In genomic region chr18:6561029-6561861, GRCh38 we compare ENCODE assay signal across 14 cellular contexts.
DNase-seq lines count a peak whose midpoint lies in the region; ATAC-seq and TF ChIP-seq lines count a peak whose summit lies in the region.
"Had no signal": no experiment of that assay in that cellular context is flagged by ENCODE, and none has a peak within 500 bp of the region (broad histone marks: within the 10 kb centered on the region; RNA-seq: fewer than 3 reads in every experiment).

No MANE protein-coding gene starts in this region.

- H3K27me3 ChIP-seq in GM23338 (ENCODE audit: insufficient read depth) (no peaks in the 10 kb centered on the region), SJCRH30 (no peaks in the 10 kb centered on the region), foreskin keratinocyte (peaks cover 5% of the 10 kb centered on the region), psoas muscle (ENCODE audit: insufficient read depth in 3 of 3, low read length in 2 of 3) (no peaks in the 10 kb centered on the region)
- H3K27me3 ChIP-seq in naive thymus-derived CD4-positive, alpha-beta T cell (ENCODE audit: control insufficient read depth in 2 of 2, insufficient read depth in 2 of 2, low read length in 2 of 2): no peaks in the 10 kb centered on the region

- POLR2A ChIA-PET in naive thymus-derived CD4-positive, alpha-beta T cell (lab: Charles Lee): no interaction called here

- peaks cover 24% of the 10 kb centered on the region for H3K4me1 Mint-ChIP-seq in GM23338
- no peaks in the 10 kb centered on the region for H3K4me1 Mint-ChIP-seq in naive thymus-derived CD4-positive, alpha-beta T cell
- H3K4me1 Mint-ChIP-seq: CD14-positive monocyte, IgD-negative memory B cell had no signal

- H3K9me2 ChIP-seq in GM23338 (ENCODE audit: insufficient read depth): no peaks in the 10 kb centered on the region

- intact Hi-C loops in psoas muscle (cut with DNase I): loop anchor here in 1 of 2 donors (10.0 kb wide), 1 partner anchor 104 kb away; no protein-coding TSS in a partner anchor
- intact Hi-C loops in naive thymus-derived CD4-positive, alpha-beta T cell (cut with micrococcal nuclease): no loop called here

- H3K9me3 ChIP-seq in SJCRH30 (replicated peaks) (no peaks in the 10 kb centered on the region), psoas muscle (no peaks in the 10 kb centered on the region)
- H3K9me3 ChIP-seq in naive thymus-derived CD4-positive, alpha-beta T cell (ENCODE audit: control insufficient read depth in 2 of 3, low read length in 3 of 3): no peaks in the 10 kb centered on the region

- H3K4me2 ChIP-seq in GM23338: no peak overlapping the region

- no peak overlapping the region for H3K4me3 ChIP-seq in GM23338
- H3K4me3 ChIP-seq in SJCRH30: no peak overlapping the region
- H3K4me3 ChIP-seq in psoas muscle: no peak overlapping the region
- no peak overlapping the region for H3K4me3 ChIP-seq in naive thymus-derived CD4-positive, alpha-beta T cell (ENCODE audit: low read length)

- no peaks in the 10 kb centered on the region; the same call in 2 of the 3 replicates for H3K36me3 Mint-ChIP-seq in GM23338 (ENCODE audit: low read depth)
- no peaks in the 10 kb centered on the region for H3K36me3 Mint-ChIP-seq in naive thymus-derived CD4-positive, alpha-beta T cell
- H3K36me3 Mint-ChIP-seq: CD14-positive monocyte, IgD-negative memory B cell had no signal

- H3K4me1 ChIP-seq in GM23338 (ENCODE audit: insufficient read depth): peaks cover 22% of the 10 kb centered on the region; the same call in 1 of the 2 replicates
- no peaks in the 10 kb centered on the region for H3K4me1 ChIP-seq in SJCRH30
- no peaks in the 10 kb centered on the region for H3K4me1 ChIP-seq in foreskin keratinocyte
- no peaks in the 10 kb centered on the region for H3K4me1 ChIP-seq in psoas muscle
- no peaks in the 10 kb centered on the region for H3K4me1 ChIP-seq in naive thymus-derived CD4-positive, alpha-beta T cell (ENCODE audit: control insufficient read depth in 2 of 2, insufficient read depth in 2 of 2, low read length in 2 of 2)

- peak overlapping the region; percentile 60; the same call in 1 of the 2 replicates for H2AFZ ChIP-seq in GM23338

- H3K36me3 ChIP-seq in GM23338 (ENCODE audit: insufficient read depth): no peaks in the 10 kb centered on the region
- no peaks in the 10 kb centered on the region for H3K36me3 ChIP-seq in SJCRH30
- H3K36me3 ChIP-seq in psoas muscle (ENCODE audit: insufficient read depth in 1 of 2, low read depth in 1 of 2): no peaks in the 10 kb centered on the region
- no peaks in the 10 kb centered on the region for H3K36me3 ChIP-seq in naive thymus-derived CD4-positive, alpha-beta T cell (ENCODE audit: control insufficient read depth in 2 of 3, insufficient read depth in 3 of 3, low read length in 3 of 3)

- ATAC-seq in GM23338 (no peak), foreskin keratinocyte (peak; percentile 40), psoas muscle (peak; percentile 59 to 75 (median 68))
- ATAC-seq in naive thymus-derived CD4-positive, alpha-beta T cell: no peak
- ATAC-seq: WTC11 had no signal

- 0 out of 2 replicates have a peak, but pooled peaks cover 4% of the 10 kb centered on the region for H3F3A ChIP-seq in GM23338 (replicated peaks; ENCODE audit: low read depth)

- no peak overlapping the region for H3K27ac Mint-ChIP-seq in GM23338
- no peak overlapping the region for H3K27ac Mint-ChIP-seq in naive thymus-derived CD4-positive, alpha-beta T cell
- H3K27ac Mint-ChIP-seq: activated naive CD4-positive, alpha-beta T cell treated with anti-CD3 and anti-CD28 coated beads for 36 hours; IgD-negative memory B cell had no signal

- H3K4me3 Mint-ChIP-seq in GM23338: no peak overlapping the region
- no peak overlapping the region for H3K4me3 Mint-ChIP-seq in naive thymus-derived CD4-positive, alpha-beta T cell
- H3K4me3 Mint-ChIP-seq: activated naive CD4-positive, alpha-beta T cell treated with anti-CD3 and anti-CD28 coated beads for 36 hours; CD14-positive monocyte; IgD-negative memory B cell; WTC11 had no signal

- DNase-seq in GM23338 (ENCODE audit: low spot score) (no peak), SJCRH30 (peak; percentile 30 to 58), foreskin keratinocyte (peak in 1 of 2 donors; percentile 24), psoas muscle (peak; percentile 53 to 65), GM20000 (ENCODE audit: low spot score) (no peak), SIG-M5 treated with dmso at 0.1 percent for 504 hours (lab: John Stamatoyannopoulos, UW; ENCODE audit: unreplicated experiment) (no peak)
- DNase-seq in stimulated activated CD4-positive, alpha-beta T cell treated with anti-CD3 and anti-CD28 coated beads, Interleukin-2, amount 100 ng/mL, for 24 hours: no peak
- no peak for DNase-seq in naive thymus-derived CD4-positive, alpha-beta T cell
- DNase-seq: activated naive CD4-positive, alpha-beta T cell treated with anti-CD3 and anti-CD28 coated beads for 36 hours; midbrain; substantia nigra had no signal

- no peaks in the 10 kb centered on the region for H4K20me1 ChIP-seq in GM23338 (replicated peaks; ENCODE audit: insufficient read depth)

- H3K79me2 ChIP-seq in GM23338 (replicated peaks; ENCODE audit: insufficient read depth): no peaks in the 10 kb centered on the region

- TF ChIP-seq CTCF in GM23338 (conservative IDR thresholded peaks at IDR 0.05; ENCODE audit: low read depth in 2 of 2) (no peak), foreskin keratinocyte (conservative IDR thresholded peaks at IDR 0.05) (no peak), psoas muscle (IDR thresholded peaks at IDR 0.05) (no peak), GM20000 (IDR thresholded peaks at IDR 0.05; ENCODE audit: extremely low read depth, missing control alignments) (no peak)

- CTCF ChIA-PET in naive thymus-derived CD4-positive, alpha-beta T cell (lab: Charles Lee): no interaction called here

- WGBS in psoas muscle, 3 donors: 53 to 64% (median 55%) methylated on average over 14 of the region's 14 CpGs

- H3K9me3 Mint-ChIP-seq in GM23338: no peaks in the 10 kb centered on the region
- H3K9me3 Mint-ChIP-seq in naive thymus-derived CD4-positive, alpha-beta T cell: peaks cover 0 to 3% (median 0%) of the 10 kb centered on the region in 11 donors
- H3K9me3 Mint-ChIP-seq: activated naive CD4-positive, alpha-beta T cell treated with anti-CD3 and anti-CD28 coated beads for 36 hours; IgD-negative memory B cell had no signal

- peaks cover 8% of the 10 kb centered on the region for H3K27me3 Mint-ChIP-seq in GM23338 (ENCODE audit: insufficient read depth, low read depth, poor library complexity)
- H3K27me3 Mint-ChIP-seq in naive thymus-derived CD4-positive, alpha-beta T cell: peaks cover 0 to 6% (median 0%) of the 10 kb centered on the region in 5 donors
- H3K27me3 Mint-ChIP-seq: IgD-negative memory B cell had no signal

- H3K27ac ChIP-seq in GM23338 (ENCODE audit: low read depth): no peak overlapping the region
- H3K27ac ChIP-seq in SJCRH30: no peak overlapping the region
- H3K27ac ChIP-seq in foreskin keratinocyte: no peak overlapping the region
- H3K27ac ChIP-seq in psoas muscle: no peak overlapping the region
- H3K27ac ChIP-seq in naive thymus-derived CD4-positive, alpha-beta T cell (ENCODE audit: low read depth, low read length): no peak overlapping the region

TF ChIP-seq in GM23338, 12 proteins besides CTCF, POLR2A, EP300 and RAD21:
- TF ChIP-seq EZH2 (IDR thresholded peaks at IDR 0.05; ENCODE audit: low read depth, unreplicated experiment) (no peak), NANOG (IDR thresholded peaks at IDR 0.05; ENCODE audit: borderline replicate concordance) (no peak), JUNB (IDR thresholded peaks at IDR 0.05; ENCODE audit: unreplicated experiment) (no peak), CREB1 (CRISPR knock-in tag; IDR thresholded peaks at IDR 0.05; ENCODE audit: low read depth) (no peak)
TF ChIP-seq in GM23338: peak in this region for 0.

Comparison
In these comparisons a context has a peak if more than half of its experiments do, and no peak if none do; other contexts are left out.
1. ATAC-seq: peak in foreskin keratinocyte (single experiment) and psoas muscle (4 of 4); none in GM23338 (single experiment) and naive thymus-derived CD4-positive, alpha-beta T cell (single experiment).
2. DNase-seq: peak in SJCRH30 (2 of 2) and psoas muscle (2 of 2); none in GM23338 (single experiment), stimulated activated CD4-positive, alpha-beta T cell treated with anti-CD3 and anti-CD28 coated beads, Interleukin-2, amount 100 ng/mL, for 24 hours (0 of 2), GM20000 (single experiment), naive thymus-derived CD4-positive, alpha-beta T cell (0 of 9) and SIG-M5 treated with dmso at 0.1 percent for 504 hours (single experiment).